11 cellular contexts compared by ENCODE assay signal in genomic region chr17:40517286-40517662, GRCh38. TPM values are rescaled to one million over a fixed set of nuclear protein-coding genes. Genes with fewer than 3 reads are reported as not detected.
DNase-seq lines count a peak whose midpoint lies in the region; ATAC-seq lines count a peak whose summit lies in the region.
"Had no signal": no experiment of that assay in that cellular context is flagged by ENCODE, and none has a peak within 500 bp of the region (broad histone marks: within the 10 kb centered on the region; RNA-seq: fewer than 3 reads in every experiment).

No MANE protein-coding gene starts in this region.

- DNase-seq in CD4-positive, CD25-positive, alpha-beta regulatory T cell, result no peak
- DNase-seq in naive B cell, result no peak
- no peak for DNase-seq in NCI-H748 (lab: John Stamatoyannopoulos, UW; ENCODE audit: unreplicated experiment)
- no peak for DNase-seq in SIG-M5 (lab: John Stamatoyannopoulos, UW)
- DNase-seq in NCI-H1694 (lab: John Stamatoyannopoulos, UW), result no peak
- DNase-seq: activated CD8-positive, alpha-beta memory T cell treated with anti-CD3 and anti-CD28 coated beads, Interleukin-2, amount 50 U/mL, for 48 hours; stimulated activated CD4-positive, alpha-beta T cell treated with anti-CD3 and anti-CD28 coated beads, Interleukin-4, amount 100 ng/mL, for 1 hour had no signal

- no peaks in the 10 kb centered on the region for H3K36me3 Mint-ChIP-seq in CD4-positive, CD25-positive, alpha-beta regulatory T cell
- peaks cover 2% of the 10 kb centered on the region for H3K36me3 Mint-ChIP-seq in IgD-negative memory B cell
- no peaks in the 10 kb centered on the region for H3K36me3 Mint-ChIP-seq in activated naive CD8-positive, alpha-beta T cell
- peaks cover 0 to 13% of the 10 kb centered on the region in 2 donors for H3K36me3 Mint-ChIP-seq in naive B cell

- H3K27ac Mint-ChIP-seq in CD4-positive, CD25-positive, alpha-beta regulatory T cell, result peak overlapping the region; percentile 78 to 94 (median 93)
- H3K27ac Mint-ChIP-seq in IgD-negative memory B cell, result peak overlapping the region; percentile 24 to 75 (median 39)
- no peak overlapping the region for H3K27ac Mint-ChIP-seq in activated naive CD8-positive, alpha-beta T cell
- H3K27ac Mint-ChIP-seq in naive B cell, result peak overlapping the region in 5 of 6 donors; percentile 76 to 99 (median 97)

- no peaks in the 10 kb centered on the region for H3K9me3 ChIP-seq in CD4-positive, CD25-positive, alpha-beta regulatory T cell (ENCODE audit: control insufficient read depth in 2 of 2, low read length in 2 of 2)
- H3K9me3 ChIP-seq: neutrophil had no signal

- H3K4me3 ChIP-seq in CD4-positive, CD25-positive, alpha-beta regulatory T cell (ENCODE audit: low read depth, low read length), result peak overlapping the region; percentile 67

- no peaks in the 10 kb centered on the region for H3K36me3 ChIP-seq in CD4-positive, CD25-positive, alpha-beta regulatory T cell (ENCODE audit: control insufficient read depth, insufficient read depth, low read length)
- H3K36me3 ChIP-seq: neutrophil had no signal

- H3K9me3 Mint-ChIP-seq in CD4-positive, CD25-positive, alpha-beta regulatory T cell, result peaks cover 0 to 2% (median 0%) of the 10 kb centered on the region in 7 donors
- no peaks in the 10 kb centered on the region for H3K9me3 Mint-ChIP-seq in IgD-negative memory B cell
- H3K9me3 Mint-ChIP-seq in activated naive CD8-positive, alpha-beta T cell (ENCODE audit: low read depth), result no peaks in the 10 kb centered on the region
- H3K9me3 Mint-ChIP-seq in naive B cell, result peaks cover 0 to 2% (median 0%) of the 10 kb centered on the region in 7 donors

- H3K4me3 Mint-ChIP-seq in CD4-positive, CD25-positive, alpha-beta regulatory T cell, result peak overlapping the region; percentile 77 to 89 (median 84)
- H3K4me3 Mint-ChIP-seq in IgD-negative memory B cell (peak overlapping the region; percentile 52 to 90 (median 77)), naive B cell (peak overlapping the region; percentile 72 to 93 (median 86))
- H3K4me3 Mint-ChIP-seq in activated naive CD8-positive, alpha-beta T cell, result peak overlapping the region; percentile 79

- peaks cover 1% of the 10 kb centered on the region for H3K27me3 ChIP-seq in CD4-positive, CD25-positive, alpha-beta regulatory T cell (ENCODE audit: control insufficient read depth, insufficient read depth, low read length)

- peaks cover 17 to 65% (median 40%) of the 10 kb centered on the region in 4 donors for H3K4me1 Mint-ChIP-seq in CD4-positive, CD25-positive, alpha-beta regulatory T cell
- H3K4me1 Mint-ChIP-seq in IgD-negative memory B cell, result peaks cover 34 to 42% (median 38%) of the 10 kb centered on the region in 3 donors
- peaks cover 62% of the 10 kb centered on the region for H3K4me1 Mint-ChIP-seq in activated naive CD8-positive, alpha-beta T cell (ENCODE audit: low read depth)
- H3K4me1 Mint-ChIP-seq in naive B cell, result peaks cover 48 to 77% (median 76%) of the 10 kb centered on the region in 3 donors

- H3K4me1 ChIP-seq in CD4-positive, CD25-positive, alpha-beta regulatory T cell (ENCODE audit: control insufficient read depth, insufficient read depth, low read length, poor library complexity, severe bottlenecking), result peaks cover 44% of the 10 kb centered on the region

- peaks cover 21% of the 10 kb centered on the region for H3K27me3 Mint-ChIP-seq in CD4-positive, CD25-positive, alpha-beta regulatory T cell
- H3K27me3 Mint-ChIP-seq in IgD-negative memory B cell, result peaks cover 4% of the 10 kb centered on the region
- peaks cover 2% of the 10 kb centered on the region for H3K27me3 Mint-ChIP-seq in activated naive CD8-positive, alpha-beta T cell
- peaks cover 0 to 12% (median 12%) of the 10 kb centered on the region in 3 donors for H3K27me3 Mint-ChIP-seq in naive B cell

- ATAC-seq in CD4-positive, CD25-positive, alpha-beta regulatory T cell (ENCODE audit: low read depth in 2 of 2), result no peak
- ATAC-seq in naive B cell (ENCODE audit: low read depth in 2 of 2) (no peak), GM21786 (IDR thresholded peaks at IDR 0.05; ENCODE audit: unreplicated experiment) (no peak)

- H3K27ac ChIP-seq in CD4-positive, CD25-positive, alpha-beta regulatory T cell (ENCODE audit: insufficient read depth, low read length, poor library complexity, severe bottlenecking), result no peak overlapping the region
- H3K27ac ChIP-seq: neutrophil had no signal

RNA-seq across cellular contexts. Expression of gene TNS4, which starts 15.9 kb away (rescaled TPM):
- total RNA-seq in CD4-positive, CD25-positive, alpha-beta regulatory T cell, result 1.1 TPM
- polyA plus RNA-seq in CD4-positive, CD25-positive, alpha-beta regulatory T cell, result under 1 TPM in 1 of 4 donors, not detected in 3; 0.16 TPM
- polyA plus RNA-seq in IgD-negative memory B cell (not detected), naive B cell (ENCODE audit: low read depth in 6 of 6) (not detected)

RNA-seq across cellular contexts. Expression of gene CCR7, which starts 48.0 kb away (rescaled TPM):
- 192 TPM for total RNA-seq in CD4-positive, CD25-positive, alpha-beta regulatory T cell
- polyA plus RNA-seq in CD4-positive, CD25-positive, alpha-beta regulatory T cell, result 100 to 1,000 TPM; 351 to 828 (median 609) TPM
- polyA plus RNA-seq in IgD-negative memory B cell (257 TPM), naive B cell (ENCODE audit: low read depth in 6 of 6) (100 to 1,000 TPM; 442 to 802 (median 622) TPM)
